ENCODE assay signal across 29 cellular contexts in the genomic region with DNA sequence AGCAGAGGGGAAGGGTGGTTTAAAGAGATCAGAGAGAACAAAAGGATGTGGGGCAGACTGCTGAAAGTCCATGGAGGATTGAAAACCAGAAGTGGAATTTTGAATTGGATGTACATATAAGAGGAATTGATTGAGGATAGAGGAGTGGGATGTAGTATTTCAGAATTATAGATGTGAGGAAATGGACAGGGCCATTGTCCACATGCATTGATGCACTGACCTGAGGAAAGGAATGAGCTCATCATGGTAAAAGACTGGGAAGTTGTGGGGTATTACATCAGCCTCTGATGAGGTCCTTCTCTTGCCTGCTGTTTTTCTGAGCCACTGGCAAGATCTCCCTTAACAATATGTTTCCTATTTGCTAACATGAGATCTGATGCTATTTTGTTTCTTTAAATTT.
DNase-seq lines count a peak whose midpoint lies in the region; ATAC-seq, FAIRE-seq and TF ChIP-seq lines count a peak whose summit lies in the region.
"Had no signal": no experiment of that assay in that cellular context is flagged by ENCODE, and none has a peak within 500 bp of the region (broad histone marks: within the 10 kb centered on the region; RNA-seq: fewer than 3 reads in every experiment).

No MANE protein-coding gene starts in this region.

- H4K91ac ChIP-seq in trophoblast cell (ENCODE audit: low read depth, low read length) = no peak overlapping the region

- no peak overlapping the region for H2AK5ac ChIP-seq in trophoblast cell (ENCODE audit: low read length)

- H3K18ac ChIP-seq in trophoblast cell (ENCODE audit: low read length) = no peak overlapping the region

- TF ChIP-seq CTCF in astrocyte (IDR thresholded peaks at IDR 0.05; ENCODE audit: insufficient read depth, low read depth, low read length) (no peak), fibroblast of the aortic adventitia (IDR thresholded peaks at IDR 0.05; ENCODE audit: insufficient read depth, low read length) (no peak), pancreas (IDR thresholded peaks at IDR 0.05) (no peak)

- no peak overlapping the region for H2BK120ac ChIP-seq in trophoblast cell (ENCODE audit: insufficient read depth, low read length, poor library complexity)

- H3K9me3 Mint-ChIP-seq in astrocyte (ENCODE audit: unreplicated experiment) = no peaks in the 10 kb centered on the region
- H3K9me3 Mint-ChIP-seq: activated naive CD8-positive, alpha-beta T cell treated with anti-CD3 and anti-CD28 coated beads for 36 hours; activated T-helper 2 cell treated with anti-CD3 and anti-CD28 coated beads, Interferon-gamma antibody, Interleukin-2, Interleukin-4, amounts not matched to agents 10 μg/mL and 5 μg/mL and 100 μg/mL, durations not matched to agents 14 hours and 24 hours and 36 hours; memory B cell; type B pancreatic cell had no signal

- no peak overlapping the region for H2BK5ac ChIP-seq in trophoblast cell (ENCODE audit: low read depth, low read length, poor library complexity)

- H3K79me1 ChIP-seq in trophoblast cell (ENCODE audit: low read length) = no peaks in the 10 kb centered on the region

- no peak overlapping the region for H3K23ac ChIP-seq in trophoblast cell (ENCODE audit: low read length)

- no peak overlapping the region for H3K4me3 Mint-ChIP-seq in astrocyte (ENCODE audit: unreplicated experiment)
- H3K4me3 Mint-ChIP-seq: activated naive CD8-positive, alpha-beta T cell treated with anti-CD3 and anti-CD28 coated beads for 36 hours; memory B cell; naive B cell; type B pancreatic cell had no signal

- intact Hi-C loops in pancreas (cut with DNase I) = no loop called here

- H3K9ac ChIP-seq in astrocyte (ENCODE audit: low read length) = no peak overlapping the region
- no peak overlapping the region for H3K9ac ChIP-seq in trophoblast cell (ENCODE audit: low read length)
- H3K9ac ChIP-seq: BLaER1, KMS-11 had no signal

- H3K27ac ChIP-seq in astrocyte (ENCODE audit: low read depth, low read length) (no peak overlapping the region), pancreas (no peak overlapping the region), trophoblast cell (ENCODE audit: low read depth, low read length) (no peak overlapping the region)
- H3K27ac ChIP-seq: BLaER1, esophagus muscularis mucosa, KMS-11, Peyer's patch, SJSA1, WERI-Rb-1 had no signal

- H3K4me3 ChIP-seq in astrocyte (ENCODE audit: insufficient read depth, low read depth, low read length) (no peak overlapping the region), fibroblast of the aortic adventitia (ENCODE audit: low read depth, low read length) (no peak overlapping the region), pancreas (no peak overlapping the region), trophoblast cell (ENCODE audit: low read depth, low read length) (no peak overlapping the region)
- H3K4me3 ChIP-seq: BLaER1, esophagus muscularis mucosa, Peyer's patch, SJSA1 had no signal

- no peak overlapping the region for H2AFZ ChIP-seq in astrocyte (ENCODE audit: low read depth, low read length)
- H2AFZ ChIP-seq in trophoblast cell (ENCODE audit: insufficient read depth, low read length, poor library complexity) = no peak overlapping the region

- H3K9me3 ChIP-seq in astrocyte (ENCODE audit: insufficient read depth, low read depth, low read length) = no peaks in the 10 kb centered on the region
- H3K9me3 ChIP-seq in pancreas = no peaks in the 10 kb centered on the region
- H3K9me3 ChIP-seq in trophoblast cell (ENCODE audit: insufficient read depth, low read depth, low read length) = no peaks in the 10 kb centered on the region
- H3K9me3 ChIP-seq: BLaER1, Caco-2, esophagus muscularis mucosa, Peyer's patch, SJSA1 had no signal

- H3K79me2 ChIP-seq in astrocyte (ENCODE audit: insufficient read depth, low read length) = no peaks in the 10 kb centered on the region
- no peaks in the 10 kb centered on the region for H3K79me2 ChIP-seq in trophoblast cell (ENCODE audit: control insufficient read depth, insufficient read depth, low read length, poor library complexity)

- H4K8ac ChIP-seq in trophoblast cell (ENCODE audit: low read depth, low read length) = no peak overlapping the region

- H3K4me2 ChIP-seq in astrocyte (ENCODE audit: low read length) = no peak overlapping the region
- H3K4me2 ChIP-seq in trophoblast cell (ENCODE audit: low read length) = no peak overlapping the region
- H3K4me2 ChIP-seq: BLaER1, KMS-11 had no signal

- H4K12ac ChIP-seq in trophoblast cell (ENCODE audit: low read depth, low read length) = no peak overlapping the region

- FAIRE-seq in astrocyte (lab: Jason Lieb, UNC) (no peak), pancreas (lab: Jason Lieb, UNC) (no peak)

- no peak overlapping the region for H3K14ac ChIP-seq in trophoblast cell (ENCODE audit: low read length)

- H3K4me1 ChIP-seq in astrocyte (ENCODE audit: insufficient read depth, low read length) = no peaks in the 10 kb centered on the region
- H3K4me1 ChIP-seq in pancreas = no peaks in the 10 kb centered on the region
- H3K4me1 ChIP-seq in trophoblast cell (ENCODE audit: control insufficient read depth in 1 of 2, insufficient read depth in 2 of 2, low read length in 2 of 2) = no peaks in the 10 kb centered on the region
- H3K4me1 ChIP-seq: BLaER1, Caco-2, esophagus muscularis mucosa, Peyer's patch, SJSA1 had no signal

- H3K27ac Mint-ChIP-seq in astrocyte (ENCODE audit: unreplicated experiment) = peak overlapping the region; percentile 86
- H3K27ac Mint-ChIP-seq: activated naive CD8-positive, alpha-beta T cell treated with anti-CD3 and anti-CD28 coated beads for 36 hours; activated T-helper 2 cell treated with anti-CD3 and anti-CD28 coated beads, Interferon-gamma antibody, Interleukin-2, Interleukin-4, amounts not matched to agents 10 μg/mL and 5 μg/mL and 100 μg/mL, durations not matched to agents 14 hours and 24 hours and 36 hours; memory B cell; naive B cell; type B pancreatic cell had no signal

- H3K36me3 Mint-ChIP-seq in astrocyte (ENCODE audit: low read depth, unreplicated experiment) = no peaks in the 10 kb centered on the region
- H3K36me3 Mint-ChIP-seq: activated naive CD8-positive, alpha-beta T cell treated with anti-CD3 and anti-CD28 coated beads for 36 hours; memory B cell; naive B cell; type B pancreatic cell had no signal

- no peak overlapping the region for H3K4ac ChIP-seq in trophoblast cell (ENCODE audit: low read depth, low read length)

- peak; percentile 63 for DNase-seq in SKM-1 treated with dmso at 0.1 percent for 144 hours (lab: John Stamatoyannopoulos, UW; ENCODE audit: unreplicated experiment)
- DNase-seq in SKM-1 (lab: John Stamatoyannopoulos, UW; ENCODE audit: unreplicated experiment) = no peak
- no peak for DNase-seq in astrocyte (ENCODE audit: low read depth)
- peak; percentile 23 for DNase-seq in fibroblast of the aortic adventitia (ENCODE audit: low read depth)
- no peak for DNase-seq in pancreas
- no peak for DNase-seq in NCI-H187 (lab: John Stamatoyannopoulos, UW)
- no peak for DNase-seq in trophoblast cell
- no peak for DNase-seq in NCI-H2029 (lab: John Stamatoyannopoulos, UW)
- DNase-seq: activated CD4-positive, alpha-beta T cell treated with anti-CD3 and anti-CD28 coated beads, Interleukin-2, amount 50 U/mL, for 4 hours; activated CD8-positive, alpha-beta memory T cell treated with anti-CD3 and anti-CD28 coated beads, Interleukin-2, amount 50 U/mL, for 48 hours; activated naive CD8-positive, alpha-beta T cell treated with anti-CD3 and anti-CD28 coated beads for 36 hours; Caco-2; effector CD8-positive, alpha-beta T cell; left colon; naive B cell; NCI-H1930; NCI-H345; NK-92 treated with Interleukin-12 subunit alpha and Interleukin-12 subunit beta, amount 100 ng/mL, for 24 hours; Peyer's patch; stimulated activated CD4-positive, alpha-beta T cell treated with anti-CD3 and anti-CD28 coated beads, Interleukin-12 subunit alpha, Interleukin-12 subunit beta, amount 100 ng/mL, for 4 hours; T-helper 2 cell; WERI-Rb-1 had no signal

- no peaks in the 10 kb centered on the region for H4K20me1 ChIP-seq in astrocyte (ENCODE audit: insufficient read depth, low read length)
- H4K20me1 ChIP-seq: BLaER1 had no signal

- peaks cover 17% of the 10 kb centered on the region for H3K4me1 Mint-ChIP-seq in astrocyte (ENCODE audit: low read depth, unreplicated experiment)
- H3K4me1 Mint-ChIP-seq: activated naive CD8-positive, alpha-beta T cell treated with anti-CD3 and anti-CD28 coated beads for 36 hours had no signal

- ATAC-seq in pancreas = no peak
- ATAC-seq: left colon had no signal

- H3K36me3 ChIP-seq in astrocyte (ENCODE audit: insufficient read depth, low read length) (no peaks in the 10 kb centered on the region), pancreas (no peaks in the 10 kb centered on the region), trophoblast cell (ENCODE audit: control insufficient read depth in 1 of 2, insufficient read depth in 2 of 2, low read length in 2 of 2) (no peaks in the 10 kb centered on the region)
- H3K36me3 ChIP-seq: BLaER1, esophagus muscularis mucosa, Peyer's patch, SJSA1, WERI-Rb-1 had no signal

- H3K27me3 ChIP-seq in astrocyte (ENCODE audit: insufficient read depth, low read length) (no peaks in the 10 kb centered on the region), pancreas (no peaks in the 10 kb centered on the region), trophoblast cell (ENCODE audit: insufficient read depth, low read length) (no peaks in the 10 kb centered on the region)
- H3K27me3 ChIP-seq: BLaER1, esophagus muscularis mucosa, Peyer's patch, SJSA1 had no signal

- H3K27me3 Mint-ChIP-seq in astrocyte (ENCODE audit: low read depth, unreplicated experiment) = no peaks in the 10 kb centered on the region
- H3K27me3 Mint-ChIP-seq: type B pancreatic cell had no signal

- no peak overlapping the region for H2BK12ac ChIP-seq in trophoblast cell (ENCODE audit: low read length)

Comparison
In these comparisons a context has a peak if more than half of its experiments do, and no peak if none do; other contexts are left out.
1. DNase-seq: peak in SKM-1 treated with dmso at 0.1 percent for 144 hours (single experiment) and fibroblast of the aortic adventitia (single experiment); none in SKM-1 (single experiment), astrocyte (single experiment), pancreas (0 of 6), NCI-H187 (0 of 2), trophoblast cell (0 of 2) and NCI-H2029 (single experiment).